Comparison of ENCODE assay signal across 8 cellular contexts in the genomic region with DNA sequence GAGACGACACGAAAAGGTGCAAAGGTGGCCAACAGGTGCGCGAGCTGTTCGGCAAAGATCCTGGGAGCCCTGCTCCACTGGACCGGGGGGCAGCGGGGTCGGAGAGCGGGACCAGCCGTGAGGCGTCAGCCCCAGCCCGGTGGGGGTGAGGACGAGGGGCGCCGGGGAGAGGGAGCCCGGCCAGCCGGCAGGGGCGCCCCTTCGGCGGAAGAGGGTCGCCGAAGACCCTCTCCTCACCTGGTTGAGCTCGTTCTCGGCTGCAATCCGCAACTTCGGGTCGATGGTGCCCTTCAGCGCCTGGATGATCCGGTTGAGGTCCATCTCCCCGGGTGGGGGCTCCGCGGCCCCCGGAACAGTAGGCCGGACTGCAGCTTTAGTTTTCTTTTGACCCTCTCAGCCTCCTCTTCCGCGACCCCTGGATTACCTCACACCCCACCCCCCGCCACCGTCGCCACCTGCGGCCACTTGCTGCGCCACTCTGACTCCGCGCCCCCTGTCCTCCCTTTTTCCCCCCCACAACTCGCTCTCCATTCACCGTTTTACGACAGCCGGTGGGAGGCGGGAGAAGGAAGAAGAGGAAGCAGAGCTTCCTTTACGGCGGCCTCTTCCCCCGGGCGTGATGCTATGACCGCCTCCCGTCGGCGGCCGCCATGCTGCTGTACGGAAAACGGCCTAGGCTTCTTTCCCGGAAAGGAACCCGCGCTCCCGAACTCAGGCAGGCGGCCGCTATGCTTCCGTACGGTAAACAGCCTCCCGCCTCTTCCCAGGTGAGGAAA. TPM values are rescaled to one million over a fixed set of nuclear protein-coding genes. Genes with fewer than 3 reads are reported as not detected.
DNase-seq lines count a peak whose midpoint lies in the region; ATAC-seq, FAIRE-seq and TF ChIP-seq lines count a peak whose summit lies in the region.

A gene (minus strand): TSS at position 543 of the 776 bp plus-strand sequence. CDS start 222 bp downstream, at position 321.

- H2BK120ac ChIP-seq in H1 (replicated peaks; ENCODE audit: low read depth, low read length) (no peak within 1 kb of the TSS), mesenchymal stem cell (ENCODE audit: low read depth, low read length) (peak within 1 kb of the TSS; percentile 6)

- H3K79me1 ChIP-seq in H1 (ENCODE audit: low read depth, low read length) = peaks cover 6% of the 10 kb centered on the region; the same call in 1 of the 2 replicates
- peaks cover 6% of the 10 kb centered on the region for H3K79me1 ChIP-seq in mesenchymal stem cell (replicated peaks; ENCODE audit: low read length, poor library complexity, severe bottlenecking)

- H4K8ac ChIP-seq in H1 (ENCODE audit: extremely low read depth, insufficient read depth, low read length) (peak within 1 kb of the TSS; percentile 72; the same call in 1 of the 2 replicates), mesenchymal stem cell (ENCODE audit: low read length) (peak within 1 kb of the TSS; percentile 97)

- H3K36me3 ChIP-seq in H1 (ENCODE audit: control insufficient read depth in 2 of 4, insufficient read depth in 4 of 4, low read length in 3 of 4) = no peaks in the 10 kb centered on the region
- H3K36me3 ChIP-seq in mesenchymal stem cell (ENCODE audit: control insufficient read depth in 1 of 2, insufficient read depth in 2 of 2, low read depth in 1 of 2, low read length in 2 of 2) = no peaks in the 10 kb centered on the region

- H3K4me2 ChIP-seq in H1 (ENCODE audit: insufficient read depth in 1 of 2, low read depth in 2 of 2, low read length in 2 of 2) (peak within 1 kb of the TSS; percentile 78 to 90), mesenchymal stem cell (ENCODE audit: low read length, poor library complexity, severe bottlenecking) (peak within 1 kb of the TSS; percentile 55)

- H3K4me1 ChIP-seq in H1 (replicated peaks in 1 of 4; ENCODE audit: control insufficient read depth in 3 of 4, insufficient read depth in 4 of 4, low read length in 3 of 4) (peaks cover 0 to 4% (median 2%) of the 10 kb centered on the region in 4 experiments; a peak in 5 of 7 replicates), mesenchymal stem cell (ENCODE audit: control insufficient read depth, insufficient read depth, low read depth, low read length) (peaks cover 7% of the 10 kb centered on the region)

- WGBS in H1 (ENCODE audit: extremely low coverage in 1 of 2, insufficient coverage in 1 of 2, insufficient read length in 1 of 2, insufficient replicate concordance in 2 of 2, low coverage in 1 of 2, low lambda C conversion rate in 2 of 2, missing lambda C conversion rate in 1 of 2), 2 experiments = 3% methylated on average over 40 of the region's 68 CpGs; no CpG with 5 or more reads in 1 of the 2 experiments
- WGBS in mesenchymal stem cell = 1% methylated on average over 54 of the region's 68 CpGs

- peaks cover 0 to 11% of the 10 kb centered on the region in 2 experiments for H4K20me1 ChIP-seq in H1 (replicated peaks in 1 of 2; ENCODE audit: control insufficient read depth in 1 of 2, insufficient read depth in 2 of 2, low read length in 2 of 2)

- H2BK5ac ChIP-seq in H1 (ENCODE audit: low read depth, low read length) = peak within 1 kb of the TSS; percentile 87; the same call in 1 of the 2 replicates
- no peak within 1 kb of the TSS for H2BK5ac ChIP-seq in mesenchymal stem cell (ENCODE audit: low read depth, low read length, poor library complexity, severe bottlenecking)

- FAIRE-seq in HTR-8/SVneo (lab: Jason Lieb, UNC) (peak; percentile 86), H1 (lab: Jason Lieb, UNC) (peak; percentile 24)

- H3K56ac ChIP-seq in H1 (replicated peaks; ENCODE audit: insufficient read length, low read depth, low read length) = peak within 1 kb of the TSS; percentile 60

- TF ChIP-seq POLR2A in H1 (IDR thresholded peaks at IDR 0.05; ENCODE audit: control extremely low read depth in 1 of 2, low read depth in 2 of 2, low read length in 2 of 2) = peak in 1 of 2 experiments; percentile 71; a peak in 2 of 3 replicates

- in situ Hi-C loops in Caki2 (cut with HindIII; ENCODE audit: low pct_unique_long_range_greater_than_20kb, low sequenced_read_pairs) = no loop called here

- TF ChIP-seq EP300 in H1 (IDR thresholded peaks at IDR 0.05; ENCODE audit: borderline replicate concordance in 1 of 2, low read depth in 2 of 2, low read length in 2 of 2) = peak in 1 of 2 experiments; percentile 10; a peak in 1 of 3 replicates

- no peak within 1 kb of the TSS for H3K4ac ChIP-seq in H1 (replicated peaks; ENCODE audit: insufficient read length, low read depth, low read length)
- peak within 1 kb of the TSS; percentile 82 to 92 for H3K4ac ChIP-seq in mesenchymal stem cell (ENCODE audit: low read depth in 1 of 2, low read length in 2 of 2)

- H3K14ac ChIP-seq in H1 (ENCODE audit: insufficient read length) = no peak within 1 kb of the TSS
- H3K14ac ChIP-seq in mesenchymal stem cell (ENCODE audit: low read length in 2 of 2) = peak within 1 kb of the TSS in 1 of 2 experiments; percentile 88

- H4K5ac ChIP-seq in H1 (ENCODE audit: insufficient read length, low read depth, low read length) = peak within 1 kb of the TSS; percentile 59

- H2BK12ac ChIP-seq in H1 (ENCODE audit: low read depth, low read length) (0 out of 2 replicates have a peak within 1 kb of the TSS, but pooled peaks have one; percentile 18), mesenchymal stem cell (ENCODE audit: low read length in 2 of 2) (no peak within 1 kb of the TSS)

- DNase-seq in Caki2 (ENCODE audit: low read depth) (peak; percentile 93), HTR-8/SVneo (ENCODE audit: insufficient read length, low spot score) (peak; percentile 91), NOMO-1 treated with DMSO at 0.1 percent for 48 hours (lab: John Stamatoyannopoulos, UW; ENCODE audit: unreplicated experiment) (peak; percentile 90), H1 (ENCODE audit: low read depth in 1 of 2, low spot score in 2 of 2) (peak; percentile 86 to 91), mesenchymal stem cell (peak; percentile 95)
- DNase-seq in activated CD8-positive, alpha-beta memory T cell treated with anti-CD3 and anti-CD28 coated beads for 48 hours (ENCODE audit: low read depth in 2 of 3, low spot score in 2 of 3) = peak; percentile 57 to 58 (median 57)
- peak; percentile 67 for DNase-seq in stimulated activated CD8-positive, alpha-beta memory T cell treated with anti-CD3 and anti-CD28 coated beads, Interleukin-15, amount 100 ng/mL, for 1 hour (ENCODE audit: low read depth)

- peak within 1 kb of the TSS; percentile 45 for H4K91ac ChIP-seq in H1 (replicated peaks; ENCODE audit: insufficient read length, low read length)
- peak within 1 kb of the TSS; percentile 84 for H4K91ac ChIP-seq in mesenchymal stem cell (ENCODE audit: low read length)

- H3K27ac ChIP-seq in H1 (ENCODE audit: low read depth, low read length) = peak within 1 kb of the TSS; percentile 68; the same call in 1 of the 2 replicates
- no peak within 1 kb of the TSS for H3K27ac ChIP-seq in mesenchymal stem cell (ENCODE audit: low read length, poor library complexity, severe bottlenecking)

- H2BK20ac ChIP-seq in H1 (ENCODE audit: low read length) = no peak within 1 kb of the TSS

- H3K18ac ChIP-seq in H1 (ENCODE audit: extremely low read depth, low read length) (0 out of 2 replicates have a peak within 1 kb of the TSS, but pooled peaks have one; percentile 9), mesenchymal stem cell (ENCODE audit: low read depth in 1 of 2, low read length in 2 of 2) (peak within 1 kb of the TSS; percentile 41 to 98)

- H3K4me3 ChIP-seq in H1 (ENCODE audit: extremely low read depth in 1 of 4, insufficient read depth in 2 of 4, low read depth in 3 of 4, low read length in 4 of 4) (peak within 1 kb of the TSS; percentile 71 to 92 (median 90)), mesenchymal stem cell (ENCODE audit: insufficient read depth in 1 of 2, low read depth in 1 of 2, low read length in 2 of 2) (peak within 1 kb of the TSS; percentile 86 to 94)

- POLR2A ChIA-PET in H1 (lab: Charles Lee; ENCODE audit: partially characterized antibody) = interaction anchor here (0.7 to 4.7 kb wide), 7 partner anchors 14 to 435 kb away, joined by 3 to 17 read pairs (median 4); a partner anchor contains a TSS

- H3K9me3 ChIP-seq in H1 (ENCODE audit: insufficient read depth in 2 of 2, low read depth in 1 of 2, low read length in 1 of 2) (no peaks in the 10 kb centered on the region), mesenchymal stem cell (ENCODE audit: control insufficient read depth, low read length) (no peaks in the 10 kb centered on the region)

- H3K9ac ChIP-seq in H1 (replicated peaks in 1 of 4; ENCODE audit: extremely low read depth in 1 of 4, low read depth in 3 of 4, low read length in 3 of 4) (peak within 1 kb of the TSS; percentile 76 to 82 (median 80)), mesenchymal stem cell (ENCODE audit: low read length) (peak within 1 kb of the TSS; percentile 91)

- H2BK15ac ChIP-seq in H1 (ENCODE audit: low read length) (peak within 1 kb of the TSS; percentile 9; the same call in 1 of the 2 replicates), mesenchymal stem cell (ENCODE audit: low read depth, poor library complexity, severe bottlenecking) (peak within 1 kb of the TSS; percentile 54)

- CTCF ChIA-PET in H1 (lab: Charles Lee; ENCODE audit: partially characterized antibody) = interaction anchor here (0.6 to 1.9 kb wide), 15 partner anchors 9 to 438 kb away, joined by 3 to 6 read pairs (median 3); a partner anchor contains a TSS

- H3K23ac ChIP-seq in H1 (ENCODE audit: insufficient read length) = no peak within 1 kb of the TSS
- H3K23ac ChIP-seq in mesenchymal stem cell (ENCODE audit: low read length in 2 of 2) = peak within 1 kb of the TSS; percentile 2 to 30

- peaks cover 15% of the 10 kb centered on the region for H3K23me2 ChIP-seq in H1 (ENCODE audit: low read depth, low read length)

- TF ChIP-seq RAD21 in H1 (IDR thresholded peaks at IDR 0.05 in 1 of 2, conservative IDR thresholded peaks at IDR 0.05 in 1 of 2; ENCODE audit: low read depth in 2 of 2, low read length in 2 of 2) = 0 out of 4 replicates have a peak, but pooled peaks of 1 of the 2 experiments have one; percentile 0

- peak within 1 kb of the TSS; percentile 92 for H2AFZ ChIP-seq in H1 (ENCODE audit: low read length)
- H2AFZ ChIP-seq in mesenchymal stem cell (ENCODE audit: low read depth, low read length) = peak within 1 kb of the TSS; percentile 66

- TF ChIP-seq CTCF in H1 (IDR thresholded peaks at IDR 0.05; ENCODE audit: control extremely low read depth in 1 of 3, insufficient read depth in 1 of 3, low read depth in 1 of 3, low read length in 3 of 3) = peak; percentile 6 to 42 (median 33); a peak in 2 of 4 replicates

- no peak within 1 kb of the TSS for H2AK5ac ChIP-seq in H1 (ENCODE audit: low read depth, low read length)
- H2AK5ac ChIP-seq in mesenchymal stem cell (ENCODE audit: low read length, severe bottlenecking) = peak within 1 kb of the TSS; percentile 2

- peaks cover 0 to 38% of the 10 kb centered on the region in 2 experiments; a peak in 2 of 4 replicates for H3K79me2 ChIP-seq in H1 (ENCODE audit: control insufficient read depth in 1 of 2, insufficient read depth in 2 of 2, low read length in 2 of 2)

- H3K27me3 ChIP-seq in H1 (replicated peaks in 1 of 4; ENCODE audit: control insufficient read depth in 3 of 4, extremely low read depth in 1 of 4, insufficient read depth in 3 of 4, low read length in 3 of 4) (no peaks in the 10 kb centered on the region), mesenchymal stem cell (ENCODE audit: control insufficient read depth in 1 of 2, insufficient read depth in 1 of 2, low read length in 2 of 2) (no peaks in the 10 kb centered on the region)

- ATAC-seq in GM21367 (IDR thresholded peaks at IDR 0.05; ENCODE audit: unreplicated experiment) = peak; percentile 72

RNA-seq across cellular contexts. Expression of the gene that starts here (rescaled TPM):
- 6.6 and 11.3 TPM in 2 replicates for total RNA-seq in Caki2 (2014; rRNA removed; shearing (Covaris generic); ENCODE audit: low replicate concordance)
- 51.0 and 59.8 TPM in 2 replicates for total RNA-seq in H1 (2021; fragmentation: NEBNext Ultra II Directional; extraction: Animal tissue kit (Norgen Biotek cat#: 25700))
- 7.2 and 10.2 TPM in 2 replicates for polyA plus RNA-seq in H1 (2011; rRNA removed)
- 10.7 TPM for polyA plus RNA-seq in H1 (2011; cell fraction: cytosol; rRNA removed)
- 6.0 TPM for polyA plus RNA-seq in H1 (2011; cell fraction: nucleus; rRNA removed)
- 24.4 to 30.9 TPM (median 29.4 TPM) in 4 replicates for polyA plus RNA-seq in H1 (2012, experiment 1 of 2)
- 1.7 TPM for polyA plus RNA-seq in H1 (2012, experiment 2 of 2)
- polyA plus RNA-seq in H1 (2013, experiment 1 of 2) = 24.2 TPM
- 24.5 TPM for polyA plus RNA-seq in H1 (2013, experiment 2 of 2)
- 41.5 and 65.4 TPM in 2 replicates for polyA minus RNA-seq in H1 (2011; rRNA and poly(A)+ RNA removed)
- polyA minus RNA-seq in H1 (2011; cell fraction: cytosol; rRNA and poly(A)+ RNA removed) = 19.4 TPM
- polyA minus RNA-seq in H1 (2011; cell fraction: nucleus; rRNA and poly(A)+ RNA removed) = 29.1 TPM
- polyA plus RNA-seq in mesenchymal stem cell (2013, experiment 1 of 2) = 23.3 TPM
- polyA plus RNA-seq in mesenchymal stem cell (2013, experiment 2 of 2) = 23.0 TPM
